ENCODE assay signal across 1 cellular context in genomic region chr2:219642465-219643083, GRCh38.
TF ChIP-seq lines count a peak whose summit lies in the region.

No MANE protein-coding gene starts in this region.

TF ChIP-seq in HepG2, 621 proteins besides CTCF, POLR2A, EP300 and RAD21 (continued from another document and continues in another):
- peak; percentile 94 for TF ChIP-seq IKZF5 (CRISPR knock-in tag; IDR thresholded peaks at IDR 0.05)
- TF ChIP-seq ZNF121 (CRISPR knock-in tag; IDR thresholded peaks at IDR 0.05), result no peak; the same call in 1 of the 2 replicates
- no peak for TF ChIP-seq ZBTB2 (CRISPR knock-in tag; IDR thresholded peaks at IDR 0.05; ENCODE audit: low read depth)
- peak; percentile 84 for TF ChIP-seq ZBTB49 (CRISPR knock-in tag; IDR thresholded peaks at IDR 0.05; ENCODE audit: borderline replicate concordance)
- no peak for TF ChIP-seq ZNF513 (CRISPR knock-in tag; conservative IDR thresholded peaks at IDR 0.05)
- TF ChIP-seq GFI1 (CRISPR knock-in tag; IDR thresholded peaks at IDR 0.05; ENCODE audit: borderline replicate concordance), result 0 out of 2 replicates have a peak, but pooled peaks have one; percentile 28
- peak; percentile 76; the same call in 1 of the 2 replicates for TF ChIP-seq ZSCAN31 (CRISPR knock-in tag; IDR thresholded peaks at IDR 0.05; ENCODE audit: low read depth)
- no peak for TF ChIP-seq NR2F6 (IDR thresholded peaks at IDR 0.05)
- peak; percentile 78 for TF ChIP-seq NR2F6 (CRISPR knock-in tag; IDR thresholded peaks at IDR 0.05)
- TF ChIP-seq ZNF484 (CRISPR knock-in tag; IDR thresholded peaks at IDR 0.05; ENCODE audit: borderline replicate concordance, low read depth), result no peak
- TF ChIP-seq ZHX1 (CRISPR knock-in tag; IDR thresholded peaks at IDR 0.05; ENCODE audit: low read depth), result peak; percentile 52; the same call in 1 of the 2 replicates
- TF ChIP-seq ZNF441 (CRISPR knock-in tag; IDR thresholded peaks at IDR 0.05; ENCODE audit: borderline replicate concordance), result no peak
- TF ChIP-seq ADNP (CRISPR knock-in tag; IDR thresholded peaks at IDR 0.05), result no peak
- no peak for TF ChIP-seq ARID2 (CRISPR knock-in tag; IDR thresholded peaks at IDR 0.05; ENCODE audit: borderline replicate concordance)
- no peak for TF ChIP-seq LCORL (IDR thresholded peaks at IDR 0.05)
- TF ChIP-seq LCORL (CRISPR knock-in tag; IDR thresholded peaks at IDR 0.05), result peak; percentile 95
- 0 out of 2 replicates have a peak, but pooled peaks have one; percentile 81 for TF ChIP-seq ZFP1 (CRISPR knock-in tag; IDR thresholded peaks at IDR 0.05)
- TF ChIP-seq ZNF264 (CRISPR knock-in tag; IDR thresholded peaks at IDR 0.05), result no peak
- peak; percentile 35; the same call in 1 of the 2 replicates for TF ChIP-seq ZNF652 (CRISPR knock-in tag; IDR thresholded peaks at IDR 0.05; ENCODE audit: borderline replicate concordance, low read depth)
- no peak; the same call in 1 of the 2 replicates for TF ChIP-seq ZBTB43 (CRISPR knock-in tag; conservative IDR thresholded peaks at IDR 0.05)
- TF ChIP-seq ARNTL (CRISPR knock-in tag; IDR thresholded peaks at IDR 0.05), result no peak
- TF ChIP-seq ZNF329 (CRISPR knock-in tag; IDR thresholded peaks at IDR 0.05; ENCODE audit: low read depth), result peak; percentile 56; the same call in 1 of the 2 replicates
- TF ChIP-seq ZNF724P (CRISPR knock-in tag; IDR thresholded peaks at IDR 0.05; ENCODE audit: borderline replicate concordance), result peak; percentile 78; the same call in 1 of the 2 replicates
- no peak for TF ChIP-seq ELK4 (CRISPR knock-in tag; IDR thresholded peaks at IDR 0.05; ENCODE audit: borderline replicate concordance)
- no peak for TF ChIP-seq ZNF891 (CRISPR knock-in tag; IDR thresholded peaks at IDR 0.05)
- TF ChIP-seq ASH2L (IDR thresholded peaks at IDR 0.05; ENCODE audit: insufficient read length, low read depth, low read length), result peak; percentile 51
- peak; percentile 52 for TF ChIP-seq RBM22 (optimal IDR thresholded peaks at IDR 0.05; ENCODE audit: low read length)
- no peak for TF ChIP-seq ZNF597 (CRISPR knock-in tag; IDR thresholded peaks at IDR 0.05)
- TF ChIP-seq NCOA5 (CRISPR knock-in tag; IDR thresholded peaks at IDR 0.05), result no peak
- no peak for TF ChIP-seq ZNF138 (CRISPR knock-in tag; IDR thresholded peaks at IDR 0.05; ENCODE audit: low read depth)
- no peak for TF ChIP-seq ZSCAN30 (CRISPR knock-in tag; IDR thresholded peaks at IDR 0.05)
- TF ChIP-seq ZNF83 (CRISPR knock-in tag; IDR thresholded peaks at IDR 0.05; ENCODE audit: borderline replicate concordance), result no peak
- TF ChIP-seq FOXO1 (CRISPR knock-in tag; IDR thresholded peaks at IDR 0.05), result peak; percentile 86
- no peak for TF ChIP-seq KDM6A (CRISPR knock-in tag; IDR thresholded peaks at IDR 0.05; ENCODE audit: low read depth)
- TF ChIP-seq ZNF3 (CRISPR knock-in tag; IDR thresholded peaks at IDR 0.05), result peak; percentile 42; the same call in 1 of the 2 replicates
- peak; percentile 95 for TF ChIP-seq ARHGAP35 (CRISPR knock-in tag; IDR thresholded peaks at IDR 0.05; ENCODE audit: borderline replicate concordance)
- no peak for TF ChIP-seq MLXIP (CRISPR knock-in tag; IDR thresholded peaks at IDR 0.05; ENCODE audit: borderline replicate concordance)
